Comparison of ENCODE assay signal across 8 cellular contexts in genomic region chr4:72567821-72568620, GRCh38. TPM values are rescaled to one million over a fixed set of nuclear protein-coding genes. Genes with fewer than 3 reads are reported as not detected.
DNase-seq lines count a peak whose midpoint lies in the region; TF ChIP-seq lines count a peak whose summit lies in the region.

No MANE protein-coding gene starts in this region.

- H3K27me3 ChIP-seq in H7 (ENCODE audit: control insufficient read depth, insufficient read depth, low read length) (no peaks in the 10 kb centered on the region), iPS DF 6.9 (ENCODE audit: control insufficient read depth, insufficient read depth, low read length) (no peaks in the 10 kb centered on the region)

- peaks cover 31% of the 10 kb centered on the region for H3K4me1 Mint-ChIP-seq in brain

- H3K4me3 ChIP-seq in H7 (ENCODE audit: insufficient read depth, low read depth, low read length), result peak overlapping the region; percentile 54
- peak overlapping the region; percentile 42; the same call in 1 of the 2 replicates for H3K4me3 ChIP-seq in iPS DF 6.9 (ENCODE audit: low read length)
- peak overlapping the region; percentile 64 for H3K4me3 ChIP-seq in retinal pigment epithelial cell (ENCODE audit: low read length)

- no peak overlapping the region for H3K27ac ChIP-seq in iPS DF 6.9 (ENCODE audit: low read length)

- peak overlapping the region; percentile 92 to 96 (median 93) for H3K4me3 Mint-ChIP-seq in brain

- peak; percentile 34 to 45 for TF ChIP-seq CTCF in brain (conservative IDR thresholded peaks at IDR 0.05)
- peak; percentile 54 for TF ChIP-seq CTCF in retinal pigment epithelial cell (conservative IDR thresholded peaks at IDR 0.05; ENCODE audit: low read depth, low read length)

- no peaks in the 10 kb centered on the region for H3K4me1 ChIP-seq in iPS DF 6.9 (ENCODE audit: control insufficient read depth, insufficient read depth, low read length)

- H3K36me3 ChIP-seq in H7 (replicated peaks; ENCODE audit: control insufficient read depth, insufficient read depth, low read length) (no peaks in the 10 kb centered on the region), iPS DF 6.9 (ENCODE audit: control insufficient read depth, insufficient read depth, low read length) (no peaks in the 10 kb centered on the region)

- peaks cover 25% of the 10 kb centered on the region for H3K27me3 Mint-ChIP-seq in brain

- peak overlapping the region; percentile 91 to 98 (median 95) for H3K27ac Mint-ChIP-seq in brain

- no peaks in the 10 kb centered on the region for H3K9me3 Mint-ChIP-seq in brain

- WGBS in iPS DF 6.9 (ENCODE audit: insufficient coverage, insufficient read length), result no CpG with 5 or more reads among the region's 40 CpGs

- H3K36me3 Mint-ChIP-seq in brain, result no peaks in the 10 kb centered on the region

- no peaks in the 10 kb centered on the region for H3K9me3 ChIP-seq in iPS DF 6.9 (ENCODE audit: control insufficient read depth, insufficient read depth, low read length)

- DNase-seq in DMS 273 (lab: John Stamatoyannopoulos, UW; ENCODE audit: unreplicated experiment) (peak; percentile 38), DMS 273 treated with DMSO at 0.1 percent for 48 hours (lab: John Stamatoyannopoulos, UW) (no peak), H7 (peak; percentile 80), NOMO-1 (lab: John Stamatoyannopoulos, UW; ENCODE audit: unreplicated experiment in 2 of 2) (peak; percentile 32 to 48), iPS DF 6.9 (ENCODE audit: low read depth, low spot score) (peak; percentile 63), retinal pigment epithelial cell (ENCODE audit: low read depth) (peak; percentile 42), NK-92 (lab: John Stamatoyannopoulos, UW; ENCODE audit: unreplicated experiment) (no peak)

RNA-seq across cellular contexts. Expression of gene ADAMTS3, which starts 1.0 kb away (rescaled TPM):
- total RNA-seq in H7 (2014; rRNA removed; shearing (Covaris generic)), result 4.7 and 5.5 TPM in 2 replicates
- 0.08 TPM for polyA plus RNA-seq in brain (ENCODE audit: insufficient read depth, low read depth, low replicate concordance)

Comparison
In these comparisons a context has a peak if more than half of its experiments do, and no peak if none do; other contexts are left out.
1. DNase-seq: peak in DMS 273 (single experiment), H7 (single experiment), NOMO-1 (2 of 2), iPS DF 6.9 (single experiment) and retinal pigment epithelial cell (single experiment); none in DMS 273 treated with DMSO at 0.1 percent for 48 hours (single experiment) and NK-92 (single experiment).
2. Peak in every context shown above with its lines, with median percentiles within 50 percentile points of each other: H3K4me3 ChIP-seq.